Comparison of ENCODE assay signal across 8 cellular contexts in the genomic region with DNA sequence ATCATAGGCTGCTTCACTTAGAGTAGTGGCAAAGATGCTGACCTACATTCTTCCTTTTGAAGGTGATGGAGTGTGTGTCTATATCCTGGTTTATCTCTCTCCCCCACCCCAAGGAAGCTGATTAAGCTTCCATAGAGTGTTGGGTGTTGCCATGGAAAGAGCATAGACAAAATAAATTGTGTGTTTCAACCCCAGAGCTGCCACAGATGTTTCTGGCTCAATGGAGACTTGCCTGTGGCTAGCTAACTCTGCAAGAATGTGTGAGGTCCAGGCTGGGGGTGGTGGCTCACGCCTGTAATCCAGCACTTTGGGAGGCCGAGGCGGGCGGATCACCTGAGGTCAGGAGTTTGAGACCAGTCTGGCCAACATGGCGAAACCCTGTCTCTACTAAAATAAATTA. TPM values are rescaled to one million over a fixed set of nuclear protein-coding genes. Genes with fewer than 3 reads are reported as not detected.
A peak's percentile ranks its signal among the peaks of the same experiment; 100 is the strongest.
DNase-seq lines count a peak whose midpoint lies in the region; ATAC-seq lines count a peak whose summit lies in the region.

No MANE protein-coding gene starts in this region.

- H3K4me1 Mint-ChIP-seq in T-helper 17 cell = peaks cover 13% of the 10 kb centered on the region
- H3K4me1 Mint-ChIP-seq in stimulated activated memory B cell treated with anti-CD40 and anti-IgM and Interleukin-4, amounts not matched to agents 10 μg/mL and 1 μg/mL and 100 μg/mL, for 72 hours = peaks cover 7% of the 10 kb centered on the region
- peaks cover 20% of the 10 kb centered on the region for H3K4me1 Mint-ChIP-seq in activated T-cell treated with anti-CD3 and anti-CD28 coated beads, Interleukin-2, amount 50 U/mL, for 24 hours (ENCODE audit: low read depth)
- H3K4me1 Mint-ChIP-seq in activated CD4-positive, alpha-beta T cell treated with anti-CD3 and anti-CD28 coated beads for 36 hours = peaks cover 20% of the 10 kb centered on the region

- H3K27me3 Mint-ChIP-seq in T-helper 17 cell = no peaks in the 10 kb centered on the region
- H3K27me3 Mint-ChIP-seq in stimulated activated memory B cell treated with anti-CD40 and anti-IgM and Interleukin-4, amounts not matched to agents 10 μg/mL and 1 μg/mL and 100 μg/mL, for 72 hours = no peaks in the 10 kb centered on the region
- H3K27me3 Mint-ChIP-seq in activated T-cell treated with anti-CD3 and anti-CD28 coated beads, Interleukin-2, amount 50 U/mL, for 24 hours = no peaks in the 10 kb centered on the region
- H3K27me3 Mint-ChIP-seq in activated CD4-positive, alpha-beta T cell treated with anti-CD3 and anti-CD28 coated beads for 36 hours = no peaks in the 10 kb centered on the region

- POLR2A ChIA-PET in activated CD4-positive, alpha-beta T cell treated with anti-CD3 and anti-CD28 coated beads for 36 hours (lab: Charles Lee) = interaction anchor here (1.7 kb wide), 1 partner anchor 11 kb away, joined by 5 read pairs; no protein-coding TSS in a partner anchor

- H3K4me3 Mint-ChIP-seq in T-helper 17 cell = no peak overlapping the region
- no peak overlapping the region for H3K4me3 Mint-ChIP-seq in stimulated activated memory B cell treated with anti-CD40 and anti-IgM and Interleukin-4, amounts not matched to agents 10 μg/mL and 1 μg/mL and 100 μg/mL, for 72 hours
- no peak overlapping the region for H3K4me3 Mint-ChIP-seq in activated T-cell treated with anti-CD3 and anti-CD28 coated beads, Interleukin-2, amount 50 U/mL, for 24 hours
- no peak overlapping the region for H3K4me3 Mint-ChIP-seq in activated CD4-positive, alpha-beta T cell treated with anti-CD3 and anti-CD28 coated beads for 36 hours

- DNase-seq in ELR (ENCODE audit: low read depth) (peak; percentile 38), T-helper 17 cell (no peak), kidney glomerular epithelial cell (lab: John Stamatoyannopoulos, UW) (peak; percentile 55), DMS153 (lab: John Stamatoyannopoulos, UW) (no peak)
- DNase-seq in activated T-cell treated with anti-CD3 and anti-CD28 coated beads, Interleukin-2, amount 50 U/mL, for 24 hours = no peak
- no peak for DNase-seq in activated CD4-positive, alpha-beta T cell treated with anti-CD3 and anti-CD28 coated beads for 36 hours

- H3K9me3 Mint-ChIP-seq in stimulated activated memory B cell treated with anti-CD40 and anti-IgM and Interleukin-4, amounts not matched to agents 10 μg/mL and 1 μg/mL and 100 μg/mL, for 72 hours = no peaks in the 10 kb centered on the region
- no peaks in the 10 kb centered on the region for H3K9me3 Mint-ChIP-seq in activated T-cell treated with anti-CD3 and anti-CD28 coated beads, Interleukin-2, amount 50 U/mL, for 24 hours
- H3K9me3 Mint-ChIP-seq in activated CD4-positive, alpha-beta T cell treated with anti-CD3 and anti-CD28 coated beads for 36 hours (ENCODE audit: low read depth) = no peaks in the 10 kb centered on the region

- H3K36me3 Mint-ChIP-seq in T-helper 17 cell (ENCODE audit: low read depth) = no peaks in the 10 kb centered on the region
- H3K36me3 Mint-ChIP-seq in stimulated activated memory B cell treated with anti-CD40 and anti-IgM and Interleukin-4, amounts not matched to agents 10 μg/mL and 1 μg/mL and 100 μg/mL, for 72 hours = no peaks in the 10 kb centered on the region
- H3K36me3 Mint-ChIP-seq in activated T-cell treated with anti-CD3 and anti-CD28 coated beads, Interleukin-2, amount 50 U/mL, for 24 hours (ENCODE audit: low read depth) = peaks cover 63% of the 10 kb centered on the region
- H3K36me3 Mint-ChIP-seq in activated CD4-positive, alpha-beta T cell treated with anti-CD3 and anti-CD28 coated beads for 36 hours (ENCODE audit: low read depth) = peaks cover 48% of the 10 kb centered on the region

- peak overlapping the region; percentile 37 for H3K27ac Mint-ChIP-seq in T-helper 17 cell
- peak overlapping the region; percentile 7 for H3K27ac Mint-ChIP-seq in stimulated activated memory B cell treated with anti-CD40 and anti-IgM and Interleukin-4, amounts not matched to agents 10 μg/mL and 1 μg/mL and 100 μg/mL, for 72 hours
- no peak overlapping the region for H3K27ac Mint-ChIP-seq in activated T-cell treated with anti-CD3 and anti-CD28 coated beads, Interleukin-2, amount 50 U/mL, for 24 hours
- H3K27ac Mint-ChIP-seq in activated CD4-positive, alpha-beta T cell treated with anti-CD3 and anti-CD28 coated beads for 36 hours = no peak overlapping the region

- CTCF ChIA-PET in activated CD4-positive, alpha-beta T cell treated with anti-CD3 and anti-CD28 coated beads for 36 hours (lab: Charles Lee) = interaction anchor here (0.6 to 9.5 kb wide), 6 partner anchors 14 to 157 kb away, joined by 3 to 125 read pairs (median 4); no protein-coding TSS in a partner anchor

- no peak for ATAC-seq in T-helper 17 cell
- ATAC-seq in stimulated activated memory B cell treated with anti-CD40 and anti-IgM and Interleukin-4, amounts not matched to agents 10 μg/mL and 1 μg/mL and 100 μg/mL, for 72 hours = no peak
- ATAC-seq in activated CD4-positive, alpha-beta T cell treated with anti-CD3 and anti-CD28 coated beads for 36 hours = no peak
- ATAC-seq in GM19452 (IDR thresholded peaks at IDR 0.05; ENCODE audit: unreplicated experiment) = no peak

- intact Hi-C loops in activated CD4-positive, alpha-beta T cell treated with anti-CD3 and anti-CD28 coated beads for 36 hours (cut with DNase I, micrococcal nuclease) = no loop called here

- H3K9me3 ChIP-seq in T-helper 17 cell (ENCODE audit: control insufficient read depth, low read length, poor library complexity, severe bottlenecking) = no peaks in the 10 kb centered on the region

RNA-seq across cellular contexts. Expression of a gene that starts 4.5 kb away (rescaled TPM):
- total RNA-seq in T-helper 17 cell = 100 to 1,000 TPM in 1 of 2 donors, 10 to 100 TPM in 1; 97.0 to 106 TPM
- total RNA-seq in activated CD4-positive, alpha-beta T cell treated with anti-CD3 and anti-CD28 coated beads for 36 hours = 10 to 100 TPM; 29.8 to 40.2 TPM

RNA-seq across cellular contexts. Expression of a gene that starts 16.8 kb away (rescaled TPM):
- 1 to 10 TPM; 1.2 to 2.7 TPM for total RNA-seq in T-helper 17 cell
- 100 to 1,000 TPM; 105 to 171 TPM for total RNA-seq in activated CD4-positive, alpha-beta T cell treated with anti-CD3 and anti-CD28 coated beads for 36 hours

Comparison
In these comparisons a context has a peak if more than half of its experiments do, and no peak if none do; other contexts are left out.
1. DNase-seq: peak in ELR (single experiment) and kidney glomerular epithelial cell (single experiment); none in T-helper 17 cell (0 of 3), activated T-cell treated with anti-CD3 and anti-CD28 coated beads, Interleukin-2, amount 50 U/mL, for 24 hours (single experiment), DMS153 (single experiment) and activated CD4-positive, alpha-beta T cell treated with anti-CD3 and anti-CD28 coated beads for 36 hours (single experiment).
2. H3K27ac Mint-ChIP-seq: peak in T-helper 17 cell (single experiment) and stimulated activated memory B cell treated with anti-CD40 and anti-IgM and Interleukin-4, amounts not matched to agents 10 μg/mL and 1 μg/mL and 100 μg/mL, for 72 hours (single experiment); none in activated T-cell treated with anti-CD3 and anti-CD28 coated beads, Interleukin-2, amount 50 U/mL, for 24 hours (single experiment) and activated CD4-positive, alpha-beta T cell treated with anti-CD3 and anti-CD28 coated beads for 36 hours (single experiment).
3. RNA of a gene that starts 16.8 kb away (total RNA-seq): 105 to 171 TPM in activated CD4-positive, alpha-beta T cell treated with anti-CD3 and anti-CD28 coated beads for 36 hours; 1.2 to 2.7 TPM in T-helper 17 cell; every median in the first group is over 10 times any median in the second.